Comparison of ENCODE assay signal across 8 cellular contexts in genomic region chr21:38244885-38245869, GRCh38. TPM values are rescaled to one million over a fixed set of nuclear protein-coding genes. Genes with fewer than 3 reads are reported as not detected.
A peak's percentile ranks its signal among the peaks of the same experiment; 100 is the strongest.
DNase-seq lines count a peak whose midpoint lies in the region; ATAC-seq and TF ChIP-seq lines count a peak whose summit lies in the region.

No MANE protein-coding gene starts in this region.

- no peaks in the 10 kb centered on the region for H3K36me3 ChIP-seq in uterus

- H3K4me3 ChIP-seq in uterus: no peak overlapping the region

- H3K27me3 ChIP-seq in uterus: no peaks in the 10 kb centered on the region

- H3K4me3 Mint-ChIP-seq in effector memory CD8-positive, alpha-beta T cell: no peak overlapping the region

- H3K27me3 Mint-ChIP-seq in effector memory CD8-positive, alpha-beta T cell: peaks cover 6 to 25% of the 10 kb centered on the region in 2 donors

- no peaks in the 10 kb centered on the region for H3K36me3 Mint-ChIP-seq in effector memory CD8-positive, alpha-beta T cell (ENCODE audit: insufficient read depth)

- DNase-seq in activated CD4-positive, alpha-beta T cell treated with anti-CD3 and anti-CD28 coated beads for 1 hour: peak; percentile 50
- DNase-seq in effector memory CD8-positive, alpha-beta T cell: peak in 1 of 3 experiments; percentile 7
- DNase-seq in stimulated activated CD8-positive, alpha-beta memory T cell treated with anti-CD3 and anti-CD28 coated beads, Interleukin-15, amount 100 ng/mL, for 1 hour (ENCODE audit: low read depth): peak; percentile 9
- DNase-seq in uterus: no peak
- no peak for DNase-seq in HuH-7.5 (ENCODE audit: low spot score)
- no peak for DNase-seq in GM19240 (ENCODE audit: insufficient read length, low spot score)

- intact Hi-C loops in uterus (cut with DNase I; ENCODE audit: low total_unique reads): no loop called here

- peak overlapping the region; percentile 11 to 27 for H3K27ac Mint-ChIP-seq in effector memory CD8-positive, alpha-beta T cell

- TF ChIP-seq CTCF in uterus (IDR thresholded peaks at IDR 0.05): no peak

- no peaks in the 10 kb centered on the region for H3K9me3 ChIP-seq in uterus

- H3K4me1 Mint-ChIP-seq in effector memory CD8-positive, alpha-beta T cell (ENCODE audit: low read depth in 2 of 2): peaks cover 5 to 7% of the 10 kb centered on the region in 2 donors

- no peak overlapping the region for H3K27ac ChIP-seq in uterus

- peaks cover 0 to 8% of the 10 kb centered on the region in 2 donors for H3K9me3 Mint-ChIP-seq in effector memory CD8-positive, alpha-beta T cell

- ATAC-seq in GM19025 (IDR thresholded peaks at IDR 0.05; ENCODE audit: low read depth, unreplicated experiment) (peak; percentile 76), HG03139 (IDR thresholded peaks at IDR 0.05; ENCODE audit: unreplicated experiment) (peak; percentile 68)
- peak; percentile 74 for ATAC-seq in effector memory CD8-positive, alpha-beta T cell (replicated peaks)

- H3K4me1 ChIP-seq in uterus: no peaks in the 10 kb centered on the region

- no peak for TF ChIP-seq POLR2A in uterus (IDR thresholded peaks at IDR 0.05)

RNA-seq across cellular contexts. Expression of gene KCNJ15, which starts 11.6 kb away (rescaled TPM):
- total RNA-seq in uterus: 1 to 10 TPM in 1 of 4 donors, under 1 TPM in 3; 0.21 to 1.1 (median 0.28) TPM

Comparison
In these comparisons a context has a peak if more than half of its experiments do, and no peak if none do; other contexts are left out.
1. DNase-seq: peak in activated CD4-positive, alpha-beta T cell treated with anti-CD3 and anti-CD28 coated beads for 1 hour (single experiment) and stimulated activated CD8-positive, alpha-beta memory T cell treated with anti-CD3 and anti-CD28 coated beads, Interleukin-15, amount 100 ng/mL, for 1 hour (single experiment); none in uterus (0 of 2), HuH-7.5 (single experiment) and GM19240 (single experiment).
2. Peak in every context shown above with its lines, with median percentiles within 50 percentile points of each other: ATAC-seq.